1 cellular context compared by ENCODE assay signal in the genomic region with DNA sequence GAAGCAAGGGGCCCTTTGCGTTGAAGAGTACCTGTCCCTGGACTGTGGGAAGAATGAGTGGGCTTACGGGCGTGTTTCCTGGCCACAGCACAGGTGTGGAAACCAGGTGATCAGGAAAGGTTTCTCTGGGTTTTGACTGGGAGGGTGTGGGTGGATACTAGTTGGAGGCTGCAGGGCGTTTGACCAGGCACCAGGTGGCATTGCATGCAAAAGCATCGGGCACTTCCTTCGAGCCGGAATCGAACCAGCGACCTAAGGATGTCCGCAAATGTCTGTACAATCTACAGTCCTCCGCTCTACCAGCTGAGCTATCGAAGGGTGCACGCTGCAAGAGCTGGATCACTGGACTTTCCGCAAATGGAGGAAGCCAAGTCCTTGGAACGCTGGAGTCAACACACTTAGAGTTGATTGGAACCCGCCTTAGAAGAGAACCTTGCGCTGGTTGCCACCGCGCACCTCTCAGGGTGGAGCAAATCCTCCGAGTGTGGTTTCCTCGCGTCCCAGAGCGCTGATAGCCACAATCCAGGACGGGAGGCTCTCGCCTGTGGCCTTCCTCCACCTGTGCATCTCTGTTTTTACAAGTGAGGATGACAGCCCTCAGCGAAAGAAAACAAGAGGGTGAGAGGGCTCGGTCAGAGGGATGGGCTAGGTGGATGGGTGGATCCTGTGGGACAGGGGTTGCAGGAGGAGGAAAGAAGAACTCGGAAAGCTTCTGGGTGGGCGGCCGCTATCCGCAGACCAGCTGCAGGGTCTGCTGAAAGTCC.
TF ChIP-seq lines count a peak whose summit lies in the region.

No MANE protein-coding gene starts in this region.

TF ChIP-seq in IMR-90, 13 proteins besides CTCF, POLR2A, EP300 and RAD21:
- TF ChIP-seq RCOR1 (IDR thresholded peaks at IDR 0.05; ENCODE audit: insufficient replicate concordance, low read length): no peak
- 0 out of 2 replicates have a peak, but pooled peaks have one; percentile 20 for TF ChIP-seq FOS (IDR thresholded peaks at IDR 0.05; ENCODE audit: low read depth, low read length)
